In the genomic region with DNA sequence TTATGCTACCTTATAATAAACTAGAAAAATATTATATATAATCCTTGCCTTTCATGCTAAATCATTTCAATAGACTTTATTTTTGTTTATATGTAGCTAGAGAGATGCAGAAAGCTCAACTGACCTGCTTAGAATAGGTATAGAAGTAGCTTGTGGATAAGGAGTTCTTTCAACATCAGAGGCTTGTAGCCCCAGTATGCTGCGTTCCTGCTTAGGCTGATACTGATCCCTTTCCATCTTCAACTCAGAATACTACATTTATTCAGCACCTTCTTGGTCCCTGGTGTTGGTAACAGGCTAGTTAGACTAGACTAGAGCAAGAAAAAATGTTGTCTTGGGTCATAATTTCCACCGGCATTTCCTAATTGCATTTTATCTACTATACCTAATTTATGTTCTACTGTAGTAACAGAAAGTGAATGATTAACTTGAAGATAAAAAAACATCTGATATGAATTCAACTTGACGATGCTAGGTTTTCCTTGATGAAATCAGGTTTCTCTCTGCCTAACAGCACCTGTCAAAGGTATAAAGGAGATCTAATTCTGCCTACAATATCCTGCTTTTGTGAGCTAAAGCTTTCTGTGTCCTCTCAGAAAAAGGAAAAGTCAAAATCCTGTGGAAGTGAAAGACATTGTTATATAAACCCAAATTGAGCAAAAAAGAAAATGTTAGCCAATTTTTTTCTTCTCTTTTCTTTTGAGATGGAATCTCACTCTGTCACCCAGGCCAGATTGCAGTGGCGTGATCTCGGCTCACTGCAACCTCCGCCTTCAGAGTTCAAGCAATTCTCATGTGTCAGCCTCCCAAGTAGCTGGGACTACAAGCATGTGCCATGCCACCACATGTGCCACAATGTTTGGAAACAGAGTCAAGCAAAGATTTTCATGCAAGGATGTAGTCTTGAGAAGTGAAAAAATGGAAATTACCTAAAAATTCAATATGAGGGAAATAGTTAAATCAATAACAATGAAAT, we compare ENCODE assay signal across 23 cellular contexts. TPM values are rescaled to one million over a fixed set of nuclear protein-coding genes. Genes with fewer than 3 reads are reported as not detected.
A peak's percentile ranks its signal among the peaks of the same experiment; 100 is the strongest.
DNase-seq lines count a peak whose midpoint lies in the region; ATAC-seq, FAIRE-seq and TF ChIP-seq lines count a peak whose summit lies in the region.
"Had no signal": no experiment of that assay in that cellular context is flagged by ENCODE, and none has a peak within 500 bp of the region (broad histone marks: within the 10 kb centered on the region; RNA-seq: fewer than 3 reads in every experiment).

No MANE protein-coding gene starts in this region.

- H3K4me2 ChIP-seq in trophoblast cell (ENCODE audit: low read length) = no peak overlapping the region

- H4K91ac ChIP-seq in trophoblast cell (ENCODE audit: low read depth, low read length) = no peak overlapping the region

- no peak overlapping the region for H4K12ac ChIP-seq in trophoblast cell (ENCODE audit: low read depth, low read length)

- TF ChIP-seq CTCF in 22Rv1 (IDR thresholded peaks at IDR 0.05) (no peak), pancreas (IDR thresholded peaks at IDR 0.05) (no peak)

- H3K4ac ChIP-seq in trophoblast cell (ENCODE audit: low read depth, low read length) = no peak overlapping the region

- no peak overlapping the region for H2AFZ ChIP-seq in trophoblast cell (ENCODE audit: insufficient read depth, low read length, poor library complexity)

- DNase-seq in SK-N-MC (ENCODE audit: low read depth, low spot score) = no peak
- no peak for DNase-seq in pancreas
- DNase-seq in NAMALWA (ENCODE audit: low spot score) = no peak
- no peak for DNase-seq in OCI-M1 (lab: John Stamatoyannopoulos, UW)
- no peak for DNase-seq in trophoblast cell
- DNase-seq: activated CD4-positive, alpha-beta T cell treated with anti-CD3 and anti-CD28 coated beads, Interleukin-2, amount 10 ng/mL, durations not matched to agents 7 days and 5 days; activated effector memory CD4-positive, alpha-beta T cell treated with Interleukin-2 at 50 U/mL for 16 hours; amniotic stem cell; cortex of kidney; NCI-H146; NCI-H510A treated with DMSO at 0.1 percent for 48 hours; NK-92 treated with Interleukin-12 subunit alpha and Interleukin-12 subunit beta, amount 100 ng/mL, for 24 hours; SJCRH30; stimulated activated CD4-positive, alpha-beta T cell treated with anti-CD3 and anti-CD28 coated beads, Interleukin-4, amount 100 ng/mL, for 24 hours; stimulated activated naive CD8-positive, alpha-beta T cell treated with anti-CD3 and anti-CD28 coated beads, Interleukin-15, Interleukin-2, amounts not matched to agents 100 U/mL and 50 U/mL, for 24 hours; tibial artery had no signal

- H3K23ac ChIP-seq in trophoblast cell (ENCODE audit: low read length) = no peak overlapping the region

- no peaks in the 10 kb centered on the region for H3K79me2 ChIP-seq in trophoblast cell (ENCODE audit: control insufficient read depth, insufficient read depth, low read length, poor library complexity)

- WGBS in pancreas, 2 donors = 56 to 58% methylated on average over 6 of the region's 6 CpGs
- no CpG with 5 or more reads among the region's 6 CpGs for WGBS in trophoblast cell (ENCODE audit: extremely low coverage, insufficient coverage, insufficient read length)

- H3K9ac ChIP-seq in SK-N-MC (ENCODE audit: insufficient read length) = no peak overlapping the region
- no peak overlapping the region for H3K9ac ChIP-seq in trophoblast cell (ENCODE audit: low read length)
- H3K9ac ChIP-seq: BLaER1 treated with 17β-estradiol and CSF1 and Interleukin-3, amounts not matched to agents 10 nM and 100 nM had no signal

- FAIRE-seq in islet of Langerhans (lab: Jason Lieb, UNC) (peak; percentile 69), pancreas (lab: Jason Lieb, UNC) (no peak)
- FAIRE-seq: endometrium, RCC 7860 had no signal

- ATAC-seq in pancreas (peak; percentile 24 to 54 (median 36)), HG03432 (IDR thresholded peaks at IDR 0.05; ENCODE audit: unreplicated experiment) (no peak)
- ATAC-seq: stimulated activated naive CD8-positive, alpha-beta T cell treated with anti-CD3 and anti-CD28 coated beads, Interleukin-15, Interleukin-2, amounts not matched to agents 100 U/mL and 50 U/mL, for 24 hours had no signal

- no peak overlapping the region for H2BK12ac ChIP-seq in trophoblast cell (ENCODE audit: low read length)

- H2AK5ac ChIP-seq in trophoblast cell (ENCODE audit: low read length) = no peak overlapping the region

- H3K4me3 ChIP-seq in SK-N-MC (no peak overlapping the region), pancreas (no peak overlapping the region), trophoblast cell (ENCODE audit: low read depth, low read length) (no peak overlapping the region)
- H3K4me3 ChIP-seq: BLaER1 treated with 17β-estradiol and CSF1 and Interleukin-3, amounts not matched to agents 10 nM and 100 nM; SJCRH30; skin epidermis; tibial artery had no signal

- H2BK5ac ChIP-seq in trophoblast cell (ENCODE audit: low read depth, low read length, poor library complexity) = no peak overlapping the region

- no peak overlapping the region for H4K8ac ChIP-seq in trophoblast cell (ENCODE audit: low read depth, low read length)

- intact Hi-C loops in pancreas (cut with DNase I) = no loop called here

- H3K14ac ChIP-seq in trophoblast cell (ENCODE audit: low read length) = no peak overlapping the region

- H3K79me1 ChIP-seq in trophoblast cell (ENCODE audit: low read length) = no peaks in the 10 kb centered on the region

- H3K27ac ChIP-seq in 22Rv1 = peak overlapping the region; percentile 54
- peak overlapping the region; percentile 22; the same call in 1 of the 2 replicates for H3K27ac ChIP-seq in SK-N-MC
- H3K27ac ChIP-seq in pancreas = peak overlapping the region in 3 of 4 donors; percentile 16 to 55 (median 16)
- H3K27ac ChIP-seq in trophoblast cell (ENCODE audit: low read depth, low read length) = no peak overlapping the region
- H3K27ac ChIP-seq: BLaER1 treated with 17β-estradiol and CSF1 and Interleukin-3, amounts not matched to agents 10 nM and 100 nM; SJCRH30; skin epidermis; tibial artery had no signal

- H3K36me3 ChIP-seq in SK-N-MC (ENCODE audit: insufficient read depth, low read length) (no peaks in the 10 kb centered on the region; the same call in 1 of the 2 replicates), pancreas (no peaks in the 10 kb centered on the region), trophoblast cell (ENCODE audit: control insufficient read depth in 1 of 2, insufficient read depth in 2 of 2, low read length in 2 of 2) (no peaks in the 10 kb centered on the region)
- H3K36me3 ChIP-seq: BLaER1 treated with 17β-estradiol and CSF1 and Interleukin-3, amounts not matched to agents 10 nM and 100 nM; SJCRH30; tibial artery had no signal

- no peak overlapping the region for H2BK120ac ChIP-seq in trophoblast cell (ENCODE audit: insufficient read depth, low read length, poor library complexity)

- no peaks in the 10 kb centered on the region for H3K27me3 ChIP-seq in pancreas
- H3K27me3 ChIP-seq in trophoblast cell (ENCODE audit: insufficient read depth, low read length) = no peaks in the 10 kb centered on the region
- H3K27me3 ChIP-seq: SJCRH30, tibial artery had no signal

- H3K9me3 ChIP-seq in SK-N-MC (ENCODE audit: low read depth, low read length) (no peaks in the 10 kb centered on the region), pancreas (no peaks in the 10 kb centered on the region), trophoblast cell (ENCODE audit: insufficient read depth, low read depth, low read length) (no peaks in the 10 kb centered on the region)
- H3K9me3 ChIP-seq: SJCRH30, tibial artery had no signal

- H3K4me1 ChIP-seq in pancreas (peaks cover 0 to 10% (median 6%) of the 10 kb centered on the region in 3 donors), trophoblast cell (ENCODE audit: control insufficient read depth in 1 of 2, insufficient read depth in 2 of 2, low read length in 2 of 2) (no peaks in the 10 kb centered on the region)
- H3K4me1 ChIP-seq: SJCRH30, tibial artery had no signal

- no peak overlapping the region for H3K18ac ChIP-seq in trophoblast cell (ENCODE audit: low read length)

RNA-seq across cellular contexts. Expression of gene PECR, which starts 5.8 kb away (rescaled TPM):
- total RNA-seq in pancreas = 1 to 10 TPM; 3.8 to 7.5 (median 4.8) TPM
- polyA plus RNA-seq in pancreas = 1 to 10 TPM; 4.7 to 6.8 TPM
- 1.9 and 2.2 TPM in 2 replicates for polyA plus RNA-seq in trophoblast cell (2013)

RNA-seq across cellular contexts. Expression of gene TMEM169, which starts 5.9 kb away (rescaled TPM):
- total RNA-seq in pancreas = under 1 TPM; 0.19 to 0.55 (median 0.44) TPM
- polyA plus RNA-seq in pancreas = under 1 TPM; 0.15 to 0.47 TPM
- polyA plus RNA-seq in trophoblast cell (2013) = 0.33 and 0.47 TPM in 2 replicates

RNA-seq across cellular contexts. Expression of gene XRCC5, which starts 33.4 kb away (rescaled TPM):
- 100 to 1,000 TPM in 3 of 6 donors, 10 to 100 TPM in 3; 63.5 to 117 (median 98.5) TPM for total RNA-seq in pancreas
- polyA plus RNA-seq in pancreas = 10 to 100 TPM; 29.0 to 58.7 TPM
- 193 and 196 TPM in 2 replicates for polyA plus RNA-seq in trophoblast cell (2013)
